8 cellular contexts compared by ENCODE assay signal in genomic region chr4:98446499-98447375, GRCh38.
DNase-seq lines count a peak whose midpoint lies in the region; ATAC-seq and TF ChIP-seq lines count a peak whose summit lies in the region.

No MANE protein-coding gene starts in this region.

- ATAC-seq in GM19043 (IDR thresholded peaks at IDR 0.05; ENCODE audit: low read depth, unreplicated experiment) (peak; percentile 72), HG03103 (IDR thresholded peaks at IDR 0.05; ENCODE audit: low read depth, unreplicated experiment) (peak; percentile 80), gastrocnemius medialis (peak; percentile 54 to 75)

- H3K27ac ChIP-seq in brain microvascular endothelial cell = peak overlapping the region; percentile 20
- peak overlapping the region in 2 of 4 donors; percentile 10 to 19 for H3K27ac ChIP-seq in gastrocnemius medialis
- no peak overlapping the region for H3K27ac ChIP-seq in WERI-Rb-1
- no peak overlapping the region for H3K27ac ChIP-seq in coronary artery

- H3K4me3 ChIP-seq in brain microvascular endothelial cell (ENCODE audit: low read depth, low read length) = no peak overlapping the region
- no peak overlapping the region for H3K4me3 ChIP-seq in gastrocnemius medialis
- no peak overlapping the region for H3K4me3 ChIP-seq in WERI-Rb-1 (ENCODE audit: low read depth, low read length)
- no peak overlapping the region for H3K4me3 ChIP-seq in coronary artery

- peak overlapping the region; percentile 93 for H3K27ac Mint-ChIP-seq in T-helper 2 cell treated with Interferon-gamma antibody and Interleukin-4, amounts not matched to agents 5 μg/mL and 100 μg/mL, for 36 hours

- H3K9me3 Mint-ChIP-seq in T-helper 2 cell treated with Interferon-gamma antibody and Interleukin-4, amounts not matched to agents 5 μg/mL and 100 μg/mL, for 36 hours = no peaks in the 10 kb centered on the region

- H3K36me3 Mint-ChIP-seq in T-helper 2 cell treated with Interferon-gamma antibody and Interleukin-4, amounts not matched to agents 5 μg/mL and 100 μg/mL, for 36 hours (ENCODE audit: low read depth) = peaks cover 39% of the 10 kb centered on the region

- peak overlapping the region; percentile 74 for H3K4me3 Mint-ChIP-seq in T-helper 2 cell treated with Interferon-gamma antibody and Interleukin-4, amounts not matched to agents 5 μg/mL and 100 μg/mL, for 36 hours

- no peak for TF ChIP-seq POLR2A in gastrocnemius medialis (IDR thresholded peaks at IDR 0.05)

- intact Hi-C loops in gastrocnemius medialis (cut with DNase I; ENCODE audit: low total_unique reads) = no loop called here

- peaks cover 43% of the 10 kb centered on the region for H3K4me1 Mint-ChIP-seq in T-helper 2 cell treated with Interferon-gamma antibody and Interleukin-4, amounts not matched to agents 5 μg/mL and 100 μg/mL, for 36 hours (ENCODE audit: low read depth)

- H3K36me3 ChIP-seq in brain microvascular endothelial cell (replicated peaks) (peaks cover 6% of the 10 kb centered on the region), gastrocnemius medialis (peaks cover 0 to 6% of the 10 kb centered on the region in 2 donors), WERI-Rb-1 (peaks cover 15% of the 10 kb centered on the region)

- no peak for TF ChIP-seq CTCF in brain microvascular endothelial cell (IDR thresholded peaks at IDR 0.05; ENCODE audit: low read depth, low read length, missing control alignments)
- no peak for TF ChIP-seq CTCF in gastrocnemius medialis (IDR thresholded peaks at IDR 0.05 in 4 of 5, conservative IDR thresholded peaks at IDR 0.05 in 1 of 5)
- TF ChIP-seq CTCF in WERI-Rb-1 (IDR thresholded peaks at IDR 0.05; ENCODE audit: low read depth, low read length) = no peak
- TF ChIP-seq CTCF in coronary artery (IDR thresholded peaks at IDR 0.05) = no peak

- H3K27me3 ChIP-seq in brain microvascular endothelial cell (replicated peaks) (no peaks in the 10 kb centered on the region), gastrocnemius medialis (no peaks in the 10 kb centered on the region), WERI-Rb-1 (ENCODE audit: insufficient read depth, low read depth, severe bottlenecking) (no peaks in the 10 kb centered on the region)

- H3K27me3 Mint-ChIP-seq in T-helper 2 cell treated with Interferon-gamma antibody and Interleukin-4, amounts not matched to agents 5 μg/mL and 100 μg/mL, for 36 hours (ENCODE audit: low read depth) = no peaks in the 10 kb centered on the region

- in situ Hi-C loops in brain microvascular endothelial cell (cut with HindIII; ENCODE audit: low pct_ligation_motif_present, low sequenced_read_pairs) = no loop called here
- in situ Hi-C loops in gastrocnemius medialis (cut with MboI; ENCODE audit: low sequenced_read_pairs in 4 of 4) = no loop called here

- no peaks in the 10 kb centered on the region for H3K4me1 ChIP-seq in gastrocnemius medialis

- DNase-seq in T-helper 2 cell treated with Interferon-gamma antibody and Interleukin-4, amounts not matched to agents 5 μg/mL and 100 μg/mL, for 36 hours (ENCODE audit: low spot score) = peak; percentile 67
- DNase-seq in brain microvascular endothelial cell (peak; percentile 61), gastrocnemius medialis (peak in 1 of 2 donors; percentile 19), WERI-Rb-1 (no peak), coronary artery (ENCODE audit: low spot score) (no peak), DMS 273 treated with DMSO at 0.1 percent for 48 hours (lab: John Stamatoyannopoulos, UW) (no peak)

- no peaks in the 10 kb centered on the region for H3K9me3 ChIP-seq in gastrocnemius medialis
- H3K9me3 ChIP-seq in WERI-Rb-1 (ENCODE audit: severe bottlenecking) = no peaks in the 10 kb centered on the region

Comparison
In these comparisons a context has a peak if more than half of its experiments do, and no peak if none do; other contexts are left out.
1. DNase-seq: peak in T-helper 2 cell treated with Interferon-gamma antibody and Interleukin-4, amounts not matched to agents 5 μg/mL and 100 μg/mL, for 36 hours (single experiment) and brain microvascular endothelial cell (single experiment); none in WERI-Rb-1 (single experiment), coronary artery (single experiment) and DMS 273 treated with DMSO at 0.1 percent for 48 hours (single experiment).
2. Peak in every context shown above with its lines, with median percentiles within 50 percentile points of each other: ATAC-seq.